ENCODE assay signal across 18 cellular contexts in the genomic region with DNA sequence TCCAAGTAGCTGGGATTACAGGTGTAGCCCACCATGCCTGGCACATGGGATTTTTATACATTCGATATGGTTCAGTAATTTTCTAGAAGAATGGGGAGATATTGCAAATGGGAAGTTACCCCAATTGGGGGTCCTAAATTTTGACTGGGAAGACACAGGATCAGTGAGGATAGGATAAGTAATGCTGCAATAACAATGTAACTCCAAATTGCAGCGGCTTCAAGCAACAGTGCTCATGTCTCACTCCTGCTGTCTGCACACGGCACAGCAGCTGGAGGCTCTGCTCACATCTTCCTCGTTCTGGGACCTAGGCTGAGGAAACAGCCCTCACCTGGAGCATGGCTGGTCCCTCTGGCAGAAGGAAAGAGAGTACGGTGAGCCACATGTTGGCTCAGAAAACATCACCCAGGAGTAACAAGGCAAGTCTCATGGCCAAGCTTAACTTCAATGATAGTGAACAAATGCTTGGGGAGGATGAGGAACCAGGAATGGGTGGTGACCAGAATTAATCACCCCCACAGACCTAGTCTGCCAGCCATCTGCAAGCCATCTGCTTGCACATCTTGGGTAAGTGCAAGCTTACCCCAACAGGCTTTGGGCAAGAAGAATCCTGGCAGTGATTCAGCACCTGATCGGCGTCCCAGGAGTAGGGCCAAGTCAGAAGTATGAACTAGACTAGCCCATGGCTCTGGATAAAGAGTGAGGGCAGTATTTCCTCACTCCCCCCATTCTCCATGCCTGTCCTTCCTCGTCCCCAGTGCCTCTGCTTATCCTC.
A peak's percentile ranks its signal among the peaks of the same experiment; 100 is the strongest.
DNase-seq lines count a peak whose midpoint lies in the region; ATAC-seq and TF ChIP-seq lines count a peak whose summit lies in the region.
"Had no signal": no experiment of that assay in that cellular context is flagged by ENCODE, and none has a peak within 500 bp of the region (broad histone marks: within the 10 kb centered on the region; RNA-seq: fewer than 3 reads in every experiment).

No MANE protein-coding gene starts in this region.

- CTCF ChIA-PET in AG04449 (lab: Yijun Ruan, JAX): interaction anchor here (0.6 to 1.3 kb wide), 3 partner anchors 66 to 212 kb away, joined by 3 read pairs; no protein-coding TSS in a partner anchor

- ATAC-seq in HG03439 (IDR thresholded peaks at IDR 0.05; ENCODE audit: unreplicated experiment): no peak
- ATAC-seq: stimulated activated naive CD8-positive, alpha-beta T cell treated with anti-CD3 and anti-CD28 coated beads, Interleukin-15, Interleukin-2, amounts not matched to agents 100 U/mL and 50 U/mL, for 24 hours had no signal

- TF ChIP-seq CTCF in AG04449 (IDR thresholded peaks at IDR 0.05; ENCODE audit: insufficient read depth, low read length, missing control alignments): no peak
- TF ChIP-seq CTCF in fibroblast of pulmonary artery (IDR thresholded peaks at IDR 0.05; ENCODE audit: low read length, missing control alignments): no peak

- POLR2A ChIA-PET in AG04449 (lab: Yijun Ruan, JAX): interaction anchor here (0.8 kb wide), 1 partner anchor 111 kb away, joined by 3 read pairs; no protein-coding TSS in a partner anchor

- DNase-seq in AG04449 (ENCODE audit: low read depth, low spot score) (peak; percentile 23), GM04504 (ENCODE audit: low read depth) (peak; percentile 95), RPMI8226 (peak; percentile 15), fibroblast of pulmonary artery (ENCODE audit: low read depth) (peak; percentile 22), DMS53 (lab: John Stamatoyannopoulos, UW) (no peak), germinal center (ENCODE audit: low spot score) (no peak)
- no peak for DNase-seq in activated naive CD4-positive, alpha-beta T cell (lab: John Stamatoyannopoulos, UW)
- DNase-seq: activated gamma-delta T cell treated with Interleukin-2 at 50 U/mL for 16 hours; brain microvascular endothelial cell; effector CD4-positive, alpha-beta T cell; glutamatergic neuron; NCI-H2029; ovary; stimulated activated naive CD8-positive, alpha-beta T cell treated with anti-CD3 and anti-CD28 coated beads, Interleukin-15, Interleukin-2, amounts not matched to agents 100 U/mL and 50 U/mL, for 24 hours; WERI-Rb-1 had no signal

- no peak overlapping the region for H3K4me3 ChIP-seq in AG04449 (ENCODE audit: low read depth, low read length)
- no peak overlapping the region for H3K4me3 ChIP-seq in fibroblast of pulmonary artery (replicated peaks; ENCODE audit: low read depth, low read length)
- H3K4me3 ChIP-seq: ovary, SJSA1, smooth muscle cell had no signal

Comparison
In these comparisons a context has a peak if more than half of its experiments do, and no peak if none do; other contexts are left out.
1. DNase-seq: peak in AG04449 (single experiment), GM04504 (single experiment), RPMI8226 (single experiment) and fibroblast of pulmonary artery (single experiment); none in activated naive CD4-positive, alpha-beta T cell (0 of 4), DMS53 (single experiment) and germinal center (single experiment).